ENCODE assay signal across 23 cellular contexts in the genomic region with DNA sequence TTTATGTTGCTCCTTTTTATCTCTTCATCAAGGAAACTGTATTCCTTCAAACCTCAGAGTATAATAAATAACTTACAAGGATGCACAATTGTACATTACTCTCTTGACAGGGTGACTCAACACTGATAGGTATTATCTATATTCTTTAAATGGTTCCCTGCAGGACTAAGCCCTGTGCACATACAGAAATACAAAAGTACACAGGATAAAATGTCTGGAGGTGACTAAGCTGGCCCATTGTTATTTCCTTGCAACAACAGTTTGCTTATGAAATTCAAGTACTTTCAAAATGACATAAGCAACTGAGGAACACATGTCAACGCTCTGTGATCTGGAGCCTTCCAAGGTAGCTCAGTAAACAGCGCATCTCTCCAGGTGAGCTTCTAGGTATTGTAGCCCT.
A peak's percentile ranks its signal among the peaks of the same experiment; 100 is the strongest.
DNase-seq lines count a peak whose midpoint lies in the region; ATAC-seq and TF ChIP-seq lines count a peak whose summit lies in the region.
"Had no signal": no experiment of that assay in that cellular context is flagged by ENCODE, and none has a peak within 500 bp of the region (broad histone marks: within the 10 kb centered on the region; RNA-seq: fewer than 3 reads in every experiment).

No MANE protein-coding gene starts in this region.

- peak; percentile 79 for ATAC-seq in activated T-helper 17 cell treated with anti-CD3 and anti-CD28 coated beads, Interleukin-2, amount 50 U/mL, for 72 hours (replicated peaks)
- no peak for ATAC-seq in lower lobe of right lung
- ATAC-seq: body of pancreas, K562, pancreas had no signal

- peak overlapping the region; percentile 44 for H3K27ac ChIP-seq in lower lobe of right lung
- H3K27ac ChIP-seq in left ventricle myocardium inferior (replicated peaks): no peak overlapping the region
- H3K27ac ChIP-seq: body of pancreas, pancreas had no signal

- peaks cover 24% of the 10 kb centered on the region for H3K4me1 Mint-ChIP-seq in activated T-helper 17 cell treated with anti-CD3 and anti-CD28 coated beads, Interleukin-2, amount 50 U/mL, for 72 hours

- H3K27me3 ChIP-seq in lower lobe of right lung (ENCODE audit: low read depth): no peaks in the 10 kb centered on the region
- no peaks in the 10 kb centered on the region for H3K27me3 ChIP-seq in left ventricle myocardium inferior (ENCODE audit: low read depth)
- H3K27me3 ChIP-seq: body of pancreas, pancreas had no signal

- H3K9me3 ChIP-seq in lower lobe of right lung: no peaks in the 10 kb centered on the region
- no peaks in the 10 kb centered on the region for H3K9me3 ChIP-seq in left ventricle myocardium inferior (replicated peaks)
- H3K9me3 ChIP-seq: body of pancreas, pancreas had no signal

- peak; percentile 23 for DNase-seq in NCI-H345 (lab: John Stamatoyannopoulos, UW)
- DNase-seq in NCI-H345 treated with DMSO at 0.1 percent for 48 hours (lab: John Stamatoyannopoulos, UW; ENCODE audit: unreplicated experiment): no peak
- peak; percentile 19 for DNase-seq in HPDE6-E6E7 (ENCODE audit: extremely low spot score)
- no peak for DNase-seq in lower lobe of right lung
- DNase-seq in HuH-7 (ENCODE audit: low spot score): no peak
- no peak for DNase-seq in cerebellar cortex (ENCODE audit: low spot score)
- no peak for DNase-seq in left ventricle myocardium inferior
- DNase-seq: 8988T; activated CD4-positive, alpha-beta T cell treated with anti-CD3 and anti-CD28 coated beads, Interleukin-2, amount 50 U/mL, for 48 hours; body of pancreas; Calu3; HCEC 1CT; kidney; NCI-H1417 treated with DMSO at 0.1 percent for 48 hours; pancreas; Right ventricle myocardium superior; stimulated activated CD4-positive, alpha-beta T cell treated with anti-CD3 and anti-CD28 coated beads, Interleukin-2, amount 100 ng/mL, for 48 hours; substantia nigra had no signal

- H3K9me3 Mint-ChIP-seq in activated T-helper 17 cell treated with anti-CD3 and anti-CD28 coated beads, Interleukin-2, amount 50 U/mL, for 72 hours: peaks cover 4% of the 10 kb centered on the region
- H3K9me3 Mint-ChIP-seq: CD14-positive monocyte, neural crest cell had no signal

- TF ChIP-seq CTCF in lower lobe of right lung (IDR thresholded peaks at IDR 0.05) (no peak), left ventricle myocardium inferior (IDR thresholded peaks at IDR 0.05; ENCODE audit: borderline replicate concordance) (no peak)

- no peaks in the 10 kb centered on the region for H3K36me3 Mint-ChIP-seq in activated T-helper 17 cell treated with anti-CD3 and anti-CD28 coated beads, Interleukin-2, amount 50 U/mL, for 72 hours (ENCODE audit: low read depth)
- H3K36me3 Mint-ChIP-seq: CD14-positive monocyte had no signal

- H3K36me3 ChIP-seq in lower lobe of right lung (no peaks in the 10 kb centered on the region), left ventricle myocardium inferior (no peaks in the 10 kb centered on the region)
- H3K36me3 ChIP-seq: pancreas had no signal

- H3K4me1 ChIP-seq in lower lobe of right lung (peaks cover 7% of the 10 kb centered on the region), left ventricle myocardium inferior (peaks cover 9% of the 10 kb centered on the region)

- H3K4me3 Mint-ChIP-seq in activated T-helper 17 cell treated with anti-CD3 and anti-CD28 coated beads, Interleukin-2, amount 50 U/mL, for 72 hours: no peak overlapping the region
- H3K4me3 Mint-ChIP-seq: CD14-positive monocyte; neural crest cell; T-helper 2 cell treated with Interferon-gamma antibody and Interleukin-4, amounts not matched to agents 5 μg/mL and 100 μg/mL, for 36 hours had no signal

- no peak overlapping the region for H3K4me3 ChIP-seq in lower lobe of right lung
- H3K4me3 ChIP-seq in left ventricle myocardium inferior: no peak overlapping the region
- H3K4me3 ChIP-seq: body of pancreas, K562, pancreas had no signal

- intact Hi-C loops in lower lobe of right lung (cut with DNase I) (no loop called here), left ventricle myocardium inferior (cut with micrococcal nuclease) (no loop called here)

- no peaks in the 10 kb centered on the region for H3K27me3 Mint-ChIP-seq in activated T-helper 17 cell treated with anti-CD3 and anti-CD28 coated beads, Interleukin-2, amount 50 U/mL, for 72 hours

- H3K27ac Mint-ChIP-seq in activated T-helper 17 cell treated with anti-CD3 and anti-CD28 coated beads, Interleukin-2, amount 50 U/mL, for 72 hours: no peak overlapping the region
- H3K27ac Mint-ChIP-seq: CD14-positive monocyte had no signal

Comparison
In these comparisons a context has a peak if more than half of its experiments do, and no peak if none do; other contexts are left out.
1. DNase-seq: peak in NCI-H345 (single experiment) and HPDE6-E6E7 (single experiment); none in NCI-H345 treated with DMSO at 0.1 percent for 48 hours (single experiment), lower lobe of right lung (single experiment), HuH-7 (single experiment), cerebellar cortex (single experiment) and left ventricle myocardium inferior (single experiment).